1 cellular context compared by ENCODE assay signal in the genomic region with DNA sequence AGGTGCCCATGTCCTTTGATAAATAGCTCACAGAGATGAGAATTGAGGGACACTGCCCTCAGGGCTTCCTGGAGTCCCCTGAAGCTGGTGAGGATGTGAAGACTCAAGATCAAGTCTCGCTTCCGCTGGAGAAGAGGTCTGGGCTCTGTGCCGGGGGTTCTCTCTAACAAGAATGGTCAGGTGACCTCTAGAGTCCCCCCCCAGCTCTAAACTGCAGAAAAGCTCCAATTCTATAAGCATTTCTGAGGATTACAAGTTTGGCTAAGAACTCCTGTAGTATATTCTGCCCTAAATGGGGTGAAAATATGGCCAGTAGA.
TF ChIP-seq lines count a peak whose summit lies in the region.

No MANE protein-coding gene starts in this region.

TF ChIP-seq in GM23338, 12 proteins besides CTCF, POLR2A, EP300 and RAD21 (continued from another document):
- TF ChIP-seq, protein P1, sequence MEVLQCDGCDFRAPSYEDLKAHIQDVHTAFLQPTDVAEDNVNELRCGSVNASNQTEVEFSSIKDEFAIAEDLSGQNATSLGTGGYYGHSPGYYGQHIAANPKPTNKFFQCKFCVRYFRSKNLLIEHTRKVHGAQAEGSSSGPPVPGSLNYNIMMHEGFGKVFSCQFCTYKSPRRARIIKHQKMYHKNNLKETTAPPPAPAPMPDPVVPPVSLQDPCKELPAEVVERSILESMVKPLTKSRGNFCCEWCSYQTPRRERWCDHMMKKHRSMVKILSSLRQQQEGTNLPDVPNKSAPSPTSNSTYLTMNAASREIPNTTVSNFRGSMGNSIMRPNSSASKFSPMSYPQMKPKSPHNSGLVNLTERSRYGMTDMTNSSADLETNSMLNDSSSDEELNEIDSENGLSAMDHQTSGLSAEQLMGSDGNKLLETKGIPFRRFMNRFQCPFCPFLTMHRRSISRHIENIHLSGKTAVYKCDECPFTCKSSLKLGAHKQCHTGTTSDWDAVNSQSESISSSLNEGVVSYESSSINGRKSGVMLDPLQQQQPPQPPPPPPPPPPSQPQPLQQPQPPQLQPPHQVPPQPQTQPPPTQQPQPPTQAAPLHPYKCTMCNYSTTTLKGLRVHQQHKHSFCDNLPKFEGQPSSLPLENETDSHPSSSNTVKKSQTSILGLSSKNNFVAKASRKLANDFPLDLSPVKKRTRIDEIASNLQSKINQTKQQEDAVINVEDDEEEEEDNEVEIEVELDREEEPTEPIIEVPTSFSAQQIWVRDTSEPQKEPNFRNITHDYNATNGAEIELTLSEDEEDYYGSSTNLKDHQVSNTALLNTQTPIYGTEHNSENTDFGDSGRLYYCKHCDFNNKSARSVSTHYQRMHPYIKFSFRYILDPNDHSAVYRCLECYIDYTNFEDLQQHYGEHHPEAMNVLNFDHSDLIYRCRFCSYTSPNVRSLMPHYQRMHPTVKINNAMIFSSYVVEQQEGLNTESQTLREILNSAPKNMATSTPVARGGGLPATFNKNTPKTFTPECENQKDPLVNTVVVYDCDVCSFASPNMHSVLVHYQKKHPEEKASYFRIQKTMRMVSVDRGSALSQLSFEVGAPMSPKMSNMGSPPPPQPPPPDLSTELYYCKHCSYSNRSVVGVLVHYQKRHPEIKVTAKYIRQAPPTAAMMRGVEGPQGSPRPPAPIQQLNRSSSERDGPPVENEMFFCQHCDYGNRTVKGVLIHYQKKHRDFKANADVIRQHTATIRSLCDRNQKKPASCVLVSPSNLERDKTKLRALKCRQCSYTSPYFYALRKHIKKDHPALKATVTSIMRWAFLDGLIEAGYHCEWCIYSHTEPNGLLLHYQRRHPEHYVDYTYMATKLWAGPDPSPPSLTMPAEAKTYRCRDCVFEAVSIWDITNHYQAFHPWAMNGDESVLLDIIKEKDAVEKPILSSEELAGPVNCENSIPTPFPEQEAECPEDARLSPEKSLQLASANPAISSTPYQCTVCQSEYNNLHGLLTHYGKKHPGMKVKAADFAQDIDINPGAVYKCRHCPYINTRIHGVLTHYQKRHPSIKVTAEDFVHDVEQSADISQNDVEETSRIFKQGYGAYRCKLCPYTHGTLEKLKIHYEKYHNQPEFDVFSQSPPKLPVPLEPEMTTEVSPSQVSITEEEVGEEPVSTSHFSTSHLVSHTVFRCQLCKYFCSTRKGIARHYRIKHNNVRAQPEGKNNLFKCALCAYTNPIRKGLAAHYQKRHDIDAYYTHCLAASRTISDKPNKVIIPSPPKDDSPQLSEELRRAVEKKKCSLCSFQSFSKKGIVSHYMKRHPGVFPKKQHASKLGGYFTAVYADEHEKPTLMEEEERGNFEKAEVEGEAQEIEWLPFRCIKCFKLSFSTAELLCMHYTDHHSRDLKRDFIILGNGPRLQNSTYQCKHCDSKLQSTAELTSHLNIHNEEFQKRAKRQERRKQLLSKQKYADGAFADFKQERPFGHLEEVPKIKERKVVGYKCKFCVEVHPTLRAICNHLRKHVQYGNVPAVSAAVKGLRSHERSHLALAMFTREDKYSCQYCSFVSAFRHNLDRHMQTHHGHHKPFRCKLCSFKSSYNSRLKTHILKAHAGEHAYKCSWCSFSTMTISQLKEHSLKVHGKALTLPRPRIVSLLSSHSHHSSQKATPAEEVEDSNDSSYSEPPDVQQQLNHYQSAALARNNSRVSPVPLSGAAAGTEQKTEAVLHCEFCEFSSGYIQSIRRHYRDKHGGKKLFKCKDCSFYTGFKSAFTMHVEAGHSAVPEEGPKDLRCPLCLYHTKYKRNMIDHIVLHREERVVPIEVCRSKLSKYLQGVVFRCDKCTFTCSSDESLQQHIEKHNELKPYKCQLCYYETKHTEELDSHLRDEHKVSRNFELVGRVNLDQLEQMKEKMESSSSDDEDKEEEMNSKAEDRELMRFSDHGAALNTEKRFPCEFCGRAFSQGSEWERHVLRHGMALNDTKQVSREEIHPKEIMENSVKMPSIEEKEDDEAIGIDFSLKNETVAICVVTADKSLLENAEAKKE (CRISPR knock-in tag; IDR thresholded peaks at IDR 0.05): no peak
- TF ChIP-seq, protein P2, sequence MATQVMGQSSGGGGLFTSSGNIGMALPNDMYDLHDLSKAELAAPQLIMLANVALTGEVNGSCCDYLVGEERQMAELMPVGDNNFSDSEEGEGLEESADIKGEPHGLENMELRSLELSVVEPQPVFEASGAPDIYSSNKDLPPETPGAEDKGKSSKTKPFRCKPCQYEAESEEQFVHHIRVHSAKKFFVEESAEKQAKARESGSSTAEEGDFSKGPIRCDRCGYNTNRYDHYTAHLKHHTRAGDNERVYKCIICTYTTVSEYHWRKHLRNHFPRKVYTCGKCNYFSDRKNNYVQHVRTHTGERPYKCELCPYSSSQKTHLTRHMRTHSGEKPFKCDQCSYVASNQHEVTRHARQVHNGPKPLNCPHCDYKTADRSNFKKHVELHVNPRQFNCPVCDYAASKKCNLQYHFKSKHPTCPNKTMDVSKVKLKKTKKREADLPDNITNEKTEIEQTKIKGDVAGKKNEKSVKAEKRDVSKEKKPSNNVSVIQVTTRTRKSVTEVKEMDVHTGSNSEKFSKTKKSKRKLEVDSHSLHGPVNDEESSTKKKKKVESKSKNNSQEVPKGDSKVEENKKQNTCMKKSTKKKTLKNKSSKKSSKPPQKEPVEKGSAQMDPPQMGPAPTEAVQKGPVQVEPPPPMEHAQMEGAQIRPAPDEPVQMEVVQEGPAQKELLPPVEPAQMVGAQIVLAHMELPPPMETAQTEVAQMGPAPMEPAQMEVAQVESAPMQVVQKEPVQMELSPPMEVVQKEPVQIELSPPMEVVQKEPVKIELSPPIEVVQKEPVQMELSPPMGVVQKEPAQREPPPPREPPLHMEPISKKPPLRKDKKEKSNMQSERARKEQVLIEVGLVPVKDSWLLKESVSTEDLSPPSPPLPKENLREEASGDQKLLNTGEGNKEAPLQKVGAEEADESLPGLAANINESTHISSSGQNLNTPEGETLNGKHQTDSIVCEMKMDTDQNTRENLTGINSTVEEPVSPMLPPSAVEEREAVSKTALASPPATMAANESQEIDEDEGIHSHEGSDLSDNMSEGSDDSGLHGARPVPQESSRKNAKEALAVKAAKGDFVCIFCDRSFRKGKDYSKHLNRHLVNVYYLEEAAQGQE (IDR thresholded peaks at IDR 0.05; ENCODE audit: unreplicated experiment): no peak
- no peak for TF ChIP-seq CREB1 (CRISPR knock-in tag; IDR thresholded peaks at IDR 0.05; ENCODE audit: low read depth)
- TF ChIP-seq ZNF331 (CRISPR knock-in tag; IDR thresholded peaks at IDR 0.05; ENCODE audit: low read depth): no peak
- TF ChIP-seq EZH2 (IDR thresholded peaks at IDR 0.05; ENCODE audit: low read depth, unreplicated experiment): no peak
